Comparison of ENCODE assay signal across 31 cellular contexts in the genomic region with DNA sequence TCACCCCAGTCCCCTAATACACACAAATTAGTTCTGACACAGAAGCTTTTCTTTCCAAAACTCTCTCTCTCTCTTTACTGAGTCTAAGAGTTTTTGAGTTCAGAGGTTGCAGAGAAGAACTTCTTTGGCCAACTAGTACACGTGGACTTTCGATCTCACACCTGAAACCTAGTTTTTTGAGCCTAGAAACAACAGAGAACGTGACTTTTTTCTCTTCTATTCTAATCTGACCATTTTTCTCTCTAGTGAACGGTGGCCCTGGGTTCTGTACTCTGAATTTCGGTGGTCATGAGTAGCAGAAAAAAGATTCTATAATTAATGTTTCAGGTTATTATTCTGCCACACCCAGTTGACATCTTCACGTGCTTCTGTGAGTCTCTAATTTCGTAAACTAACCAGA. TPM values are rescaled to one million over a fixed set of nuclear protein-coding genes. Genes with fewer than 3 reads are reported as not detected.
"Had no signal": no experiment of that assay in that cellular context is flagged by ENCODE, and none has a peak within 500 bp of the region (broad histone marks: within the 10 kb centered on the region; RNA-seq: fewer than 3 reads in every experiment).

No MANE protein-coding gene starts in this region.

- DNase-seq: activated B cell treated with CpG ODN at 0.5 μM for 24 hours; activated CD4-positive, alpha-beta memory T cell treated with anti-CD3 and anti-CD28 coated beads for 36 hours; activated CD4-positive, alpha-beta T cell treated with anti-CD3 and anti-CD28 coated beads for 4 hours; activated CD4-positive, alpha-beta T cell treated with anti-CD3 and anti-CD28 coated beads, Interleukin-2, amount 10 ng/mL, durations not matched to agents 24 days and 14 days; activated CD4-positive, alpha-beta T cell treated with anti-CD3 and anti-CD28 coated beads, Interleukin-2, amount 50 U/mL, for 1 hour; activated CD4-positive, alpha-beta T cell treated with anti-CD3 and anti-CD28 coated beads, Interleukin-2, amount 50 U/mL, for 4 hours; activated CD4-positive, CD25-positive, alpha-beta regulatory T cell treated with anti-CD3 and anti-CD28 coated beads, Interleukin-2, amount 50 U/mL, for 72 hours; activated CD8-positive, alpha-beta memory T cell treated with anti-CD3 and anti-CD28 coated beads, Interleukin-2, amount 50 U/mL, for 4 hours; activated CD8-positive, alpha-beta T cell treated with anti-CD3 and anti-CD28 coated beads for 36 hours; activated effector memory CD4-positive, alpha-beta T cell treated with anti-CD3 and anti-CD28 coated beads, Interleukin-2, amount 50 U/mL, for 16 hours; activated gamma-delta T cell treated with Interleukin-2 at 50 U/mL for 16 hours; activated naive CD4-positive, alpha-beta T cell; activated naive CD4-positive, alpha-beta T cell treated with anti-CD3 and anti-CD28 coated beads for 36 hours; activated naive CD8-positive, alpha-beta T cell treated with anti-CD3 and anti-CD28 coated beads, Interleukin-2, amount 10 ng/mL, durations not matched to agents 7 days and 5 days; activated naive CD8-positive, alpha-beta T cell treated with anti-CD3 and anti-CD28 coated beads, Interleukin-2, amount 50 U/mL, for 24 hours; activated T-cell treated with anti-CD3 and anti-CD28 coated beads for 4 hours; activated T-cell treated with anti-CD3 and anti-CD28 coated beads, Interleukin-2, amount 50 U/mL, for 1 hour; activated T-cell treated with anti-CD3 and anti-CD28 coated beads, Interleukin-2, amount 50 U/mL, for 4 hours; activated T-cell treated with anti-CD3 and anti-CD28 coated beads, Interleukin-2, amount 50 U/mL, for 72 hours; amygdala; anterior cingulate cortex; caudate nucleus; cerebellar nuclear complex; T-helper 2 cell; T-helper 9 cell had no signal

- H3K4me1 ChIP-seq: ascending aorta had no signal

- H3K27ac ChIP-seq: ascending aorta, cardiac muscle cell, VCaP had no signal

- ATAC-seq: activated CD8-positive, alpha-beta T cell treated with anti-CD3 and anti-CD28 coated beads for 36 hours; activated naive CD8-positive, alpha-beta T cell treated with anti-CD3 and anti-CD28 coated beads, Interleukin-2, amount 50 U/mL, for 24 hours; activated T-cell treated with anti-CD3 and anti-CD28 coated beads, Interleukin-2, amount 50 U/mL, for 4 hours; activated T-cell treated with anti-CD3 and anti-CD28 coated beads, Interleukin-2, amount 50 U/mL, for 72 hours; activated T-helper 17 cell treated with anti-CD3 and anti-CD28 coated beads, Interleukin-2, amount 50 U/mL, for 72 hours had no signal

- H3K9me3 ChIP-seq: ascending aorta had no signal

- H3K36me3 ChIP-seq: ascending aorta, cardiac muscle cell had no signal

- H3K27me3 ChIP-seq: ascending aorta, cardiac muscle cell had no signal

- H3K4me3 ChIP-seq: ascending aorta, cardiac muscle cell had no signal

RNA-seq across cellular contexts. Expression of a gene that starts 24.2 kb away (rescaled TPM):
- total RNA-seq: activated B cell treated with CpG ODN at 0.5 μM for 24 hours; activated CD4-positive, alpha-beta memory T cell treated with anti-CD3 and anti-CD28 coated beads for 36 hours; activated CD4-positive, alpha-beta T cell treated with anti-CD3 and anti-CD28 coated beads, Interleukin-2, amount 10 ng/mL, durations not matched to agents 24 days and 14 days; activated CD8-positive, alpha-beta memory T cell treated with anti-CD3 and anti-CD28 coated beads for 36 hours; activated CD8-positive, alpha-beta T cell treated with anti-CD3 and anti-CD28 coated beads for 36 hours; activated naive CD4-positive, alpha-beta T cell treated with anti-CD3 and anti-CD28 coated beads for 36 hours; activated naive CD8-positive, alpha-beta T cell treated with anti-CD3 and anti-CD28 coated beads, Interleukin-2, amount 10 ng/mL, durations not matched to agents 7 days and 5 days; activated T-cell treated with anti-CD3 and anti-CD28 coated beads, Interleukin-2, amount 50 U/mL, for 4 hours; activated T-cell treated with anti-CD3 and anti-CD28 coated beads, Interleukin-2, amount 50 U/mL, for 72 hours; activated T-helper 1 cell treated with anti-CD3 and anti-CD28 coated beads, Interleukin-12 subunit alpha, Interleukin-12 subunit beta, Interleukin-2, Interleukin-4 antibody, amounts not matched to agents 30 ng/mL and 10 ng/mL and 1 ng/mL, durations not matched to agents 14 hours and 24 hours and 36 hours; activated T-helper 17 cell treated with anti-CD3 and anti-CD28 coated beads, Interleukin-2, amount 50 U/mL, for 72 hours had no signal
